In genomic region chr6:167384844-167385243, GRCh38 we compare ENCODE assay signal across 12 cellular contexts. TPM values are rescaled to one million over a fixed set of nuclear protein-coding genes. Genes with fewer than 3 reads are reported as not detected.
DNase-seq lines count a peak whose midpoint lies in the region; ATAC-seq, FAIRE-seq and TF ChIP-seq lines count a peak whose summit lies in the region.
"Not testable (repeated sequence)": the region's sequence is repeated elsewhere in the genome, so short reads cannot be mapped to it uniquely, and the experiment has no call there.
"Had no signal": no experiment of that assay in that cellular context is flagged by ENCODE, and none has a peak within 500 bp of the region (broad histone marks: within the 10 kb centered on the region; RNA-seq: fewer than 3 reads in every experiment).

No MANE protein-coding gene starts in this region.

- not testable (repeated sequence) for H3K4me1 Mint-ChIP-seq in Caco-2 (ENCODE audit: low read depth, unreplicated experiment); activated CD8-positive, alpha-beta T cell treated with anti-CD3 and anti-CD28 coated beads, Interleukin-2, amount 10 ng/mL, durations not matched to agents 7 days and 5 days (ENCODE audit: low read depth); naive B cell; stimulated activated naive B cell treated with anti-CD40 and anti-IgM and Interleukin-4, amounts not matched to agents 10 μg/mL and 1 μg/mL and 100 μg/mL, for 72 hours

- H3K4me3 Mint-ChIP-seq in Caco-2 (ENCODE audit: unreplicated experiment); activated CD8-positive, alpha-beta T cell treated with anti-CD3 and anti-CD28 coated beads, Interleukin-2, amount 10 ng/mL, durations not matched to agents 7 days and 5 days; naive B cell; stimulated activated naive B cell treated with anti-CD40 and anti-IgM and Interleukin-4, amounts not matched to agents 10 μg/mL and 1 μg/mL and 100 μg/mL, for 72 hours: not testable (repeated sequence)

- H2AFZ ChIP-seq in HepG2 (ENCODE audit: low read length) = not testable (repeated sequence)

- not testable (repeated sequence) for H3K4me3 ChIP-seq in Caco-2 (ENCODE audit: low read depth, low read length); HepG2 (replicated peaks in 1 of 3; ENCODE audit: insufficient read depth in 1 of 3, low read depth in 2 of 3, low read length in 3 of 3)

- DNase-seq in Caco-2; activated CD8-positive, alpha-beta T cell treated with anti-CD3 and anti-CD28 coated beads, Interleukin-2, amount 10 ng/mL, durations not matched to agents 7 days and 5 days; HepG2 (ENCODE audit: low spot score); naive B cell; stimulated activated naive B cell treated with anti-CD40 and anti-IgM and Interleukin-4, amounts not matched to agents 10 μg/mL and 1 μg/mL and 100 μg/mL, for 72 hours: not testable (repeated sequence)

- H3K36me3 Mint-ChIP-seq in Caco-2 (ENCODE audit: insufficient read depth, unreplicated experiment) = peaks cover 21% of the 10 kb centered on the region
- H3K36me3 Mint-ChIP-seq in activated CD8-positive, alpha-beta T cell treated with anti-CD3 and anti-CD28 coated beads, Interleukin-2, amount 10 ng/mL, durations not matched to agents 7 days and 5 days (ENCODE audit: low read depth); naive B cell; stimulated activated naive B cell treated with anti-CD40 and anti-IgM and Interleukin-4, amounts not matched to agents 10 μg/mL and 1 μg/mL and 100 μg/mL, for 72 hours: not testable (repeated sequence)

- not testable (repeated sequence) for H3K9ac ChIP-seq in HepG2 (ENCODE audit: insufficient read depth, low read depth, low read length)

- POLR2A ChIA-PET in Caco-2 (lab: Charles Lee); activated CD8-positive, alpha-beta T cell treated with anti-CD3 and anti-CD28 coated beads, Interleukin-2, amount 10 ng/mL, durations not matched to agents 7 days and 5 days (lab: Charles Lee); HepG2 (lab: Yijun Ruan, JAX): not testable (repeated sequence)

- in situ Hi-C loops in HepG2 (cut with HindIII; ENCODE audit: extremely low pct_ligation_motif_present, low pct_unique_long_range_greater_than_20kb) = not testable (repeated sequence)

- not testable (repeated sequence) for TF ChIP-seq POLR2A in HepG2 (IDR thresholded peaks at IDR 0.05; ENCODE audit: insufficient read depth in 1 of 2, low read depth in 2 of 2, low read length in 2 of 2)

- not testable (repeated sequence) for H3K79me2 ChIP-seq in HepG2 (ENCODE audit: insufficient read depth, low read length)

- H3K36me3 ChIP-seq in Caco-2 (ENCODE audit: control insufficient read depth, insufficient read depth, low read length); HepG2 (replicated peaks in 1 of 2; ENCODE audit: control insufficient read depth in 1 of 2, insufficient read depth in 2 of 2, low read length in 2 of 2): not testable (repeated sequence)

- TF ChIP-seq CTCF in Caco-2 (IDR thresholded peaks at IDR 0.05; ENCODE audit: insufficient read depth in 1 of 2, low read depth in 1 of 2, low read length in 1 of 2, severe bottlenecking in 1 of 2, unreplicated experiment in 1 of 2); HepG2 (CRISPR knock-in tag; IDR thresholded peaks at IDR 0.05): not testable (repeated sequence)

- H3K9me3 Mint-ChIP-seq in Caco-2 (ENCODE audit: unreplicated experiment) = peaks cover 39% of the 10 kb centered on the region
- H3K9me3 Mint-ChIP-seq in activated CD8-positive, alpha-beta T cell treated with anti-CD3 and anti-CD28 coated beads, Interleukin-2, amount 10 ng/mL, durations not matched to agents 7 days and 5 days (ENCODE audit: insufficient read depth); naive B cell; stimulated activated naive B cell treated with anti-CD40 and anti-IgM and Interleukin-4, amounts not matched to agents 10 μg/mL and 1 μg/mL and 100 μg/mL, for 72 hours: not testable (repeated sequence)

- peak overlapping the region; percentile 57 for H3K27ac Mint-ChIP-seq in Caco-2 (ENCODE audit: unreplicated experiment)
- peak overlapping the region; percentile 25 for H3K27ac Mint-ChIP-seq in activated CD8-positive, alpha-beta T cell treated with anti-CD3 and anti-CD28 coated beads, Interleukin-2, amount 10 ng/mL, durations not matched to agents 7 days and 5 days
- not testable (repeated sequence) for H3K27ac Mint-ChIP-seq in naive B cell; stimulated activated naive B cell treated with anti-CD40 and anti-IgM and Interleukin-4, amounts not matched to agents 10 μg/mL and 1 μg/mL and 100 μg/mL, for 72 hours

- intact Hi-C loops in Caco-2 (cut with micrococcal nuclease; ENCODE audit: unreplicated experiment); HepG2 (cut with micrococcal nuclease; ENCODE audit: unreplicated experiment): not testable (repeated sequence)

- not testable (repeated sequence) for BruUV-seq in Caco-2 (replicated peaks; lab: Mats Ljungman, UMichigan); HepG2 (replicated peaks; lab: Mats Ljungman, UMichigan)

- FAIRE-seq in HepG2 (lab: Jason Lieb, UNC) = peak; percentile 32

- H4K20me1 ChIP-seq in HepG2 (ENCODE audit: insufficient read depth, low read length) = not testable (repeated sequence)

- not testable (repeated sequence) for H3K27me3 Mint-ChIP-seq in Caco-2 (ENCODE audit: insufficient read depth, unreplicated experiment); activated CD8-positive, alpha-beta T cell treated with anti-CD3 and anti-CD28 coated beads, Interleukin-2, amount 10 ng/mL, durations not matched to agents 7 days and 5 days (ENCODE audit: low read depth)
- peaks cover 0 to 31% (median 11%) of the 10 kb centered on the region in 3 donors for H3K27me3 Mint-ChIP-seq in naive B cell
- peaks cover 0 to 28% of the 10 kb centered on the region in 2 donors for H3K27me3 Mint-ChIP-seq in stimulated activated naive B cell treated with anti-CD40 and anti-IgM and Interleukin-4, amounts not matched to agents 10 μg/mL and 1 μg/mL and 100 μg/mL, for 72 hours

- not testable (repeated sequence) for TF ChIP-seq EP300 in HepG2 (IDR thresholded peaks at IDR 0.05; ENCODE audit: low read depth in 2 of 2, low read length in 2 of 2); HepG2 (CRISPR knock-in tag; IDR thresholded peaks at IDR 0.05; ENCODE audit: borderline replicate concordance)

- ATAC-seq in activated CD8-positive, alpha-beta T cell treated with anti-CD3 and anti-CD28 coated beads, Interleukin-2, amount 10 ng/mL, durations not matched to agents 7 days and 5 days; HepG2: not testable (repeated sequence)
- peak; percentile 69 to 79 for ATAC-seq in naive B cell (ENCODE audit: low read depth in 2 of 2)
- peak; percentile 43 to 45 for ATAC-seq in stimulated activated naive B cell treated with anti-CD40 and anti-IgM and Interleukin-4, amounts not matched to agents 10 μg/mL and 1 μg/mL and 100 μg/mL, for 72 hours (replicated peaks)

- CTCF ChIA-PET in Caco-2 (lab: Charles Lee); activated CD8-positive, alpha-beta T cell treated with anti-CD3 and anti-CD28 coated beads, Interleukin-2, amount 10 ng/mL, durations not matched to agents 7 days and 5 days (lab: Charles Lee); HepG2 (lab: Yijun Ruan, JAX; ENCODE audit: low intra/inter-chr PET ratio, low total read pairs): not testable (repeated sequence)

- not testable (repeated sequence) for H3K4me2 ChIP-seq in HepG2 (ENCODE audit: low read depth, low read length)

- H3K4me1 ChIP-seq in Caco-2; HepG2 (ENCODE audit: insufficient read depth, low read length): not testable (repeated sequence)

- not testable (repeated sequence) for H3K27ac ChIP-seq in HepG2 (ENCODE audit: extremely low read length, insufficient read depth, low read length)

- TF ChIP-seq RAD21 in HepG2 (CRISPR knock-in tag; IDR thresholded peaks at IDR 0.05) = not testable (repeated sequence)

- 77% methylated on average over 8 of the region's 14 CpGs for WGBS in HepG2 (ENCODE audit: low lambda C conversion rate)

- H3K9me3 ChIP-seq in Caco-2; HepG2 (ENCODE audit: low read length): not testable (repeated sequence)

- H3K27me3 ChIP-seq in Caco-2 (replicated peaks; ENCODE audit: control insufficient read depth, insufficient read depth, low read length) = not testable (repeated sequence)
- H3K27me3 ChIP-seq in HepG2 (ENCODE audit: control insufficient read depth in 1 of 2, insufficient read depth in 2 of 2, low read length in 2 of 2) = peaks cover 0 to 17% of the 10 kb centered on the region in 2 experiments; a peak in 3 of 5 replicates

RNA-seq across cellular contexts. Expression of gene TTLL2, which starts 60.0 kb away (rescaled TPM):
- 0.12 TPM in 1 of 2 replicates, not detected in the other for total RNA-seq in Caco-2 (2022)
- not detected for total RNA-seq in activated CD8-positive, alpha-beta T cell treated with anti-CD3 and anti-CD28 coated beads, Interleukin-2, amount 10 ng/mL, durations not matched to agents 7 days and 5 days
- total RNA-seq in HepG2 (2016; rRNA removed; fragmentation: Illumina TruSeq; extraction: Trizol) = not detected in 2 replicates
- not detected in 2 replicates for total RNA-seq in HepG2 (2016; cell fraction: cytosol; rRNA removed; fragmentation: Illumina TruSeq; extraction: Trizol; ENCODE audit: low read depth)
- total RNA-seq in HepG2 (2016; cell fraction: insoluble cytoplasmic fraction; rRNA removed; fragmentation: Illumina TruSeq; extraction: Trizol) = 0.04 TPM in 1 of 2 replicates, not detected in the other
- not detected in 2 replicates for total RNA-seq in HepG2 (2016; cell fraction: membrane; rRNA removed; fragmentation: Illumina TruSeq; extraction: Trizol)
- total RNA-seq in HepG2 (2016; cell fraction: nucleus; rRNA removed; fragmentation: Illumina TruSeq; extraction: Trizol) = not detected in 2 replicates
- polyA plus RNA-seq in HepG2 (2011; rRNA removed) = 0.03 TPM in 1 of 2 replicates, not detected in the other
- not detected in 2 replicates for polyA plus RNA-seq in HepG2 (2011; cell fraction: cytosol; rRNA removed)
- not detected in 2 replicates for polyA plus RNA-seq in HepG2 (2011; cell fraction: nucleus; rRNA removed)
- polyA plus RNA-seq in HepG2 (2012) = not detected in 2 replicates
- not detected in 2 replicates for polyA plus RNA-seq in HepG2 (2016; cell fraction: cytosol; fragmentation: Illumina TruSeq; extraction: Trizol; ENCODE audit: low read depth)
- not detected in 2 replicates for polyA plus RNA-seq in HepG2 (2016; cell fraction: insoluble cytoplasmic fraction; fragmentation: Illumina TruSeq; extraction: Trizol; ENCODE audit: low read depth)
- not detected in 2 replicates for polyA plus RNA-seq in HepG2 (2016; cell fraction: membrane; fragmentation: Illumina TruSeq; extraction: Trizol; ENCODE audit: low read depth)
- polyA plus RNA-seq in HepG2 (2016; cell fraction: nucleus; fragmentation: Illumina TruSeq; extraction: Trizol; ENCODE audit: insufficient read depth, low read depth) = not detected in 2 replicates
- not detected in 2 replicates for polyA minus RNA-seq in HepG2 (2011; rRNA and poly(A)+ RNA removed; ENCODE audit: low replicate concordance)
- not detected in 2 replicates for polyA minus RNA-seq in HepG2 (2011; cell fraction: cytosol; rRNA and poly(A)+ RNA removed)
- not detected in 2 replicates for polyA minus RNA-seq in HepG2 (2011; cell fraction: nucleus; rRNA and poly(A)+ RNA removed)
- polyA plus RNA-seq in naive B cell (ENCODE audit: low read depth in 6 of 6) = under 1 TPM in 1 of 6 donors, not detected in 5; 0.71 TPM
- total RNA-seq: A673; CD4-positive, alpha-beta T cell; CD8-positive, alpha-beta T cell; Daoy; G401 had no signal
- polyA plus RNA-seq: AG04450, BJ had no signal
